Comparison of ENCODE assay signal across 14 cellular contexts in the genomic region with DNA sequence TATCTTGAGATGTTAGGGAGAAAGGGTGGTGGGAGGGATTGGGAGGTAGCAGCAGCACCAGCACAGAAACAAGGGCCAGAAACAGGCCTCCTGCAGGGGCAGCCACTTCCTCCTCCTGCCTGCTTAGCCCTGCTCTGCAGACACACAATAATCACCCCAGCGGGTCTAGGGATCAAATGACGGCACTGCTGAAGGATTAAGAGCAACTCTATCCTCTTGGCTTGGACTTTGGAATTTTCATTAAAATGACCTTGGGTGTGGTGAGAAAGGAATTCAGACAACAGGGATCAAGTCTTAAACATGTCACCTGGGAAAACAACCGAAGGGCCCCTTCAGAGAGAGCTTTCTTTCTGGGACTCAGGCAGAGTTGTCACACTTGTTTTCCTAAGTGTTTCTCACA.
DNase-seq lines count a peak whose midpoint lies in the region; ATAC-seq and TF ChIP-seq lines count a peak whose summit lies in the region.
"Had no signal": no experiment of that assay in that cellular context is flagged by ENCODE, and none has a peak within 500 bp of the region (broad histone marks: within the 10 kb centered on the region; RNA-seq: fewer than 3 reads in every experiment).

No MANE protein-coding gene starts in this region.

- CTCF ChIA-PET in HCT116 (lab: Charles Lee) (interaction anchor here (1.6 kb wide), 1 partner anchor 23 kb away, joined by 5 read pairs; no protein-coding TSS in a partner anchor), T-cell (lab: Charles Lee) (no interaction called here)

- H3K36me3 ChIP-seq in HCT116 (ENCODE audit: control insufficient read depth in 1 of 2, insufficient read depth in 2 of 2, low read length in 2 of 2) (no peaks in the 10 kb centered on the region), fibroblast of lung (ENCODE audit: control insufficient read depth, insufficient read depth, low read length) (no peaks in the 10 kb centered on the region), neural progenitor cell (no peaks in the 10 kb centered on the region), esophagus muscularis mucosa (no peaks in the 10 kb centered on the region)

- H3K79me2 ChIP-seq in HCT116 (ENCODE audit: insufficient read depth, low read length) (no peaks in the 10 kb centered on the region), fibroblast of lung (ENCODE audit: control insufficient read depth, insufficient read depth, low read length) (no peaks in the 10 kb centered on the region), neural progenitor cell (ENCODE audit: low read depth) (no peaks in the 10 kb centered on the region)

- ATAC-seq in HCT116 (peak; percentile 70; the same call in 1 of the 2 replicates), HG03521 (IDR thresholded peaks at IDR 0.05; ENCODE audit: unreplicated experiment) (no peak), T-cell (replicated peaks in 1 of 4) (no peak)
- ATAC-seq: stimulated activated naive B cell treated with anti-CD40 and anti-IgM and Interleukin-4, amounts not matched to agents 10 μg/mL and 1 μg/mL and 100 μg/mL, for 72 hours had no signal

- H3K36me3 Mint-ChIP-seq in neural progenitor cell (peaks cover 3% of the 10 kb centered on the region), T-cell (no peaks in the 10 kb centered on the region)
- H3K36me3 Mint-ChIP-seq: stimulated activated naive B cell treated with anti-CD40 and anti-IgM and Interleukin-4, amounts not matched to agents 10 μg/mL and 1 μg/mL and 100 μg/mL, for 72 hours had no signal

- H3K27ac Mint-ChIP-seq in neural progenitor cell (peak overlapping the region; percentile 90), T-cell (no peak overlapping the region)
- H3K27ac Mint-ChIP-seq: activated T-helper 2 cell treated with anti-CD3 and anti-CD28 coated beads, Interferon-gamma antibody, Interleukin-2, Interleukin-4, amounts not matched to agents 10 μg/mL and 5 μg/mL and 100 μg/mL, durations not matched to agents 14 hours and 24 hours and 36 hours; stimulated activated naive B cell treated with anti-CD40 and anti-IgM and Interleukin-4, amounts not matched to agents 10 μg/mL and 1 μg/mL and 100 μg/mL, for 72 hours had no signal

- peaks cover 12% of the 10 kb centered on the region for H3F3A ChIP-seq in neural progenitor cell (ENCODE audit: low read depth)

- DNase-seq in HCT116 (ENCODE audit: low read depth, low spot score) (no peak), NCI-H82 treated with DMSO at 0.1 percent for 48 hours (lab: John Stamatoyannopoulos, UW; ENCODE audit: unreplicated experiment) (peak; percentile 29), fibroblast of lung (ENCODE audit: low read depth in 2 of 2) (peak in 1 of 2 donors; percentile 9), neural progenitor cell (ENCODE audit: low spot score) (peak; percentile 84), esophagus muscularis mucosa (ENCODE audit: extremely low spot score) (no peak), NCI-H446 treated with DMSO at 0.1 percent for 48 hours (lab: John Stamatoyannopoulos, UW) (no peak), T-cell (no peak)
- DNase-seq: activated CD4-positive, CD25-positive, alpha-beta regulatory T cell treated with anti-CD3 and anti-CD28 coated beads, Interleukin-2, amount 50 U/mL, for 72 hours; NCI-H2029; stimulated activated CD4-positive, alpha-beta T cell treated with anti-CD3 and anti-CD28 coated beads, Interleukin-15, amount 100 ng/mL, for 24 hours; stimulated activated naive B cell treated with anti-CD40 and anti-IgM and Interleukin-4, amounts not matched to agents 10 μg/mL and 1 μg/mL and 100 μg/mL, for 72 hours had no signal

- H3K27me3 Mint-ChIP-seq in neural progenitor cell (ENCODE audit: insufficient read depth, low read depth) = peaks cover 2% of the 10 kb centered on the region
- peaks cover 8 to 9% of the 10 kb centered on the region in 2 donors for H3K27me3 Mint-ChIP-seq in T-cell

- TF ChIP-seq CTCF in HCT116 (IDR thresholded peaks at IDR 0.05 in 2 of 3, conservative IDR thresholded peaks at IDR 0.05 in 1 of 3; ENCODE audit: borderline replicate concordance in 1 of 3, insufficient read depth in 1 of 3, low read depth in 2 of 3, low read length in 2 of 3) (no peak), fibroblast of lung (conservative IDR thresholded peaks at IDR 0.05 in 1 of 2, IDR thresholded peaks at IDR 0.05 in 1 of 2; ENCODE audit: low read depth in 1 of 2, low read length in 2 of 2) (no peak), neural progenitor cell (IDR thresholded peaks at IDR 0.05) (no peak), esophagus muscularis mucosa (IDR thresholded peaks at IDR 0.05) (no peak)

- H3K9ac ChIP-seq in HCT116 (ENCODE audit: low read length) (no peak overlapping the region), fibroblast of lung (ENCODE audit: insufficient read depth, low read length) (no peak overlapping the region), neural progenitor cell (no peak overlapping the region)

- H3K9me3 Mint-ChIP-seq in neural progenitor cell (peaks cover 11% of the 10 kb centered on the region), T-cell (no peaks in the 10 kb centered on the region)
- H3K9me3 Mint-ChIP-seq: activated T-helper 2 cell treated with anti-CD3 and anti-CD28 coated beads, Interferon-gamma antibody, Interleukin-2, Interleukin-4, amounts not matched to agents 10 μg/mL and 5 μg/mL and 100 μg/mL, durations not matched to agents 14 hours and 24 hours and 36 hours; stimulated activated naive B cell treated with anti-CD40 and anti-IgM and Interleukin-4, amounts not matched to agents 10 μg/mL and 1 μg/mL and 100 μg/mL, for 72 hours had no signal

- BruUV-seq in HCT116 (replicated peaks; lab: Mats Ljungman, UMichigan) = no TSS peak

- H3K4me3 ChIP-seq in HCT116 (replicated peaks in 1 of 2; ENCODE audit: low read depth in 1 of 2, low read length in 2 of 2) (no peak overlapping the region), fibroblast of lung (replicated peaks in 1 of 4; ENCODE audit: control extremely low read depth in 1 of 4, insufficient read depth in 1 of 4, low read depth in 3 of 4, low read length in 4 of 4) (no peak overlapping the region), neural progenitor cell (no peak overlapping the region), esophagus muscularis mucosa (no peak overlapping the region)

- intact Hi-C loops in HCT116 (cut with micrococcal nuclease) (no loop called here), esophagus muscularis mucosa (cut with DNase I) (no loop called here)

- H3K4me3 Mint-ChIP-seq in neural progenitor cell (peak overlapping the region; percentile 5), T-cell (no peak overlapping the region)
- H3K4me3 Mint-ChIP-seq: stimulated activated naive B cell treated with anti-CD40 and anti-IgM and Interleukin-4, amounts not matched to agents 10 μg/mL and 1 μg/mL and 100 μg/mL, for 72 hours had no signal

- H3K9me3 ChIP-seq in HCT116 (ENCODE audit: control insufficient read depth in 1 of 2, insufficient read depth in 1 of 2, low read depth in 1 of 2, low read length in 2 of 2) (no peaks in the 10 kb centered on the region), fibroblast of lung (ENCODE audit: control insufficient read depth, insufficient read depth, low read depth, low read length) (no peaks in the 10 kb centered on the region), neural progenitor cell (ENCODE audit: low read depth) (no peaks in the 10 kb centered on the region), esophagus muscularis mucosa (no peaks in the 10 kb centered on the region)

- RAD21 ChIA-PET in HCT116 (lab: Charles Lee; ENCODE audit: low non-redundant PET in 1 of 2, low total read pairs in 2 of 2, uncharacterized antibody in 2 of 2, unreplicated experiment in 2 of 2) = no interaction called here

- H3K4me1 Mint-ChIP-seq in neural progenitor cell (peaks cover 28% of the 10 kb centered on the region), T-cell (peaks cover 0 to 5% (median under 1%) of the 10 kb centered on the region in 3 donors)
- H3K4me1 Mint-ChIP-seq: stimulated activated naive B cell treated with anti-CD40 and anti-IgM and Interleukin-4, amounts not matched to agents 10 μg/mL and 1 μg/mL and 100 μg/mL, for 72 hours had no signal

- no peak for TF ChIP-seq RAD21 in HCT116 (IDR thresholded peaks at IDR 0.05; ENCODE audit: low read depth)

- H4K20me1 ChIP-seq in HCT116 (ENCODE audit: insufficient read depth) (no peaks in the 10 kb centered on the region), fibroblast of lung (ENCODE audit: control insufficient read depth, extremely low read depth, insufficient read depth, low read length) (no peaks in the 10 kb centered on the region), neural progenitor cell (ENCODE audit: low read depth) (no peaks in the 10 kb centered on the region)

- H2AFZ ChIP-seq in HCT116 (ENCODE audit: low read depth, low read length, poor library complexity, severe bottlenecking) = peak overlapping the region; percentile 36
- peak overlapping the region; percentile 12 for H2AFZ ChIP-seq in fibroblast of lung (ENCODE audit: low read length)
- no peak overlapping the region for H2AFZ ChIP-seq in neural progenitor cell (replicated peaks)

- H3K27me3 ChIP-seq in HCT116 (ENCODE audit: insufficient read depth, low read length) (no peaks in the 10 kb centered on the region), fibroblast of lung (ENCODE audit: control insufficient read depth, insufficient read depth, low read length) (no peaks in the 10 kb centered on the region), neural progenitor cell (peaks cover 2% of the 10 kb centered on the region), esophagus muscularis mucosa (no peaks in the 10 kb centered on the region)

- TF ChIP-seq POLR2A in HCT116 (IDR thresholded peaks at IDR 0.05; ENCODE audit: borderline replicate concordance, extremely low read depth, insufficient read depth, insufficient read length) (no peak), esophagus muscularis mucosa (IDR thresholded peaks at IDR 0.05; ENCODE audit: low read depth) (no peak)

- POLR2A ChIA-PET in HCT116 (lab: Charles Lee) (no interaction called here), T-cell (lab: Charles Lee) (no interaction called here)

- 82% methylated on average over 3 of the region's 3 CpGs for WGBS in esophagus muscularis mucosa

- no peak for TF ChIP-seq EP300 in esophagus muscularis mucosa (IDR thresholded peaks at IDR 0.05)

- H3K27ac ChIP-seq in HCT116 (ENCODE audit: low read depth, low read length) (no peak overlapping the region), fibroblast of lung (ENCODE audit: insufficient read depth, low read length) (no peak overlapping the region), neural progenitor cell (no peak overlapping the region), esophagus muscularis mucosa (replicated peaks in 1 of 4) (no peak overlapping the region)
- H3K27ac ChIP-seq: HL-60 had no signal

- no peaks in the 10 kb centered on the region for H3K9me2 ChIP-seq in HCT116 (ENCODE audit: insufficient read depth)

- peak overlapping the region; percentile 31 for H3K4me2 ChIP-seq in HCT116 (ENCODE audit: low read length)
- H3K4me2 ChIP-seq in fibroblast of lung (ENCODE audit: extremely low read depth, insufficient read depth, low read length) = no peak overlapping the region
- H3K4me2 ChIP-seq in neural progenitor cell = peak overlapping the region; percentile 51

- H3K4me1 ChIP-seq in HCT116 (ENCODE audit: control insufficient read depth in 1 of 2, insufficient read depth in 2 of 2, low read length in 2 of 2) (peaks cover 7 to 13% of the 10 kb centered on the region in 2 experiments; a peak in 3 of 4 replicates), fibroblast of lung (ENCODE audit: control insufficient read depth, extremely low read depth, insufficient read depth, low read length) (no peaks in the 10 kb centered on the region), neural progenitor cell (peaks cover 27% of the 10 kb centered on the region), esophagus muscularis mucosa (peaks cover 2 to 7% (median 2%) of the 10 kb centered on the region in 4 donors)

Comparison
In these comparisons a context has a peak if more than half of its experiments do, and no peak if none do; other contexts are left out.
1. DNase-seq: peak in NCI-H82 treated with DMSO at 0.1 percent for 48 hours (single experiment) and neural progenitor cell (single experiment); none in HCT116 (single experiment), esophagus muscularis mucosa (single experiment), NCI-H446 treated with DMSO at 0.1 percent for 48 hours (single experiment) and T-cell (0 of 34).